Comparison of ENCODE assay signal across 20 cellular contexts in genomic region chr21:45225041-45225740, GRCh38.
DNase-seq lines count a peak whose midpoint lies in the region; ATAC-seq, FAIRE-seq and TF ChIP-seq lines count a peak whose summit lies in the region.
"Had no signal": no experiment of that assay in that cellular context is flagged by ENCODE, and none has a peak within 500 bp of the region (broad histone marks: within the 10 kb centered on the region; RNA-seq: fewer than 3 reads in every experiment).

No MANE protein-coding gene starts in this region.

- no peak overlapping the region for H3K4me3 ChIP-seq in IMR-90 (ENCODE audit: insufficient read depth, low read depth, low read length)
- no peak overlapping the region for H3K4me3 ChIP-seq in K562
- no peak overlapping the region for H3K4me3 ChIP-seq in ovary
- no peak overlapping the region for H3K4me3 ChIP-seq in right lobe of liver
- H3K4me3 ChIP-seq: BLaER1 treated with 17β-estradiol and CSF1 and Interleukin-3, amounts not matched to agents 10 nM and 100 nM; gastrocnemius medialis had no signal

- no peak for DNase-seq in activated naive CD4-positive, alpha-beta T cell treated with anti-CD3 and anti-CD28 coated beads, Interleukin-2, amount 10 ng/mL, durations not matched to agents 7 days and 5 days
- DNase-seq in activated naive CD4-positive, alpha-beta T cell (lab: John Stamatoyannopoulos, UW): no peak
- DNase-seq in IMR-90 (no peak), K562 (ENCODE audit: extremely low read depth in 1 of 4, low spot score in 3 of 4) (no peak), ovary (no peak), right lobe of liver (no peak)
- no peak for DNase-seq in naive thymus-derived CD8-positive, alpha-beta T cell
- DNase-seq: ACHN, dermis blood vessel endothelial cell, EL, gastrocnemius medialis, NCI-H1436 treated with DMSO at 0.1 percent for 48 hours, NCI-H446, posterior cingulate gyrus, Right ventricle myocardium superior, spleen, trophoblast cell had no signal

- peaks cover 32% of the 10 kb centered on the region for H3K9me1 ChIP-seq in IMR-90 (ENCODE audit: insufficient read depth, low read length)
- no peaks in the 10 kb centered on the region for H3K9me1 ChIP-seq in K562 (ENCODE audit: control insufficient read depth, insufficient read depth, low read length)

- H2AK9ac ChIP-seq in IMR-90 (replicated peaks; ENCODE audit: low read depth, low read length, poor library complexity): no peak overlapping the region

- peaks cover 8 to 11% of the 10 kb centered on the region in 2 experiments; a peak in 2 of 4 replicates for H3K79me1 ChIP-seq in IMR-90 (ENCODE audit: low read depth in 1 of 2, low read length in 2 of 2)

- no peak overlapping the region; the same call in 1 of the 2 replicates for H2BK20ac ChIP-seq in IMR-90 (ENCODE audit: low read depth, low read length)

- H2BK15ac ChIP-seq in IMR-90 (ENCODE audit: low read depth, low read length): no peak overlapping the region

- POLR2A ChIA-PET in IMR-90 (lab: Charles Lee; ENCODE audit: unreplicated experiment) (no interaction called here), K562 (lab: Yijun Ruan, JAX) (no interaction called here)
- POLR2A ChIA-PET in naive thymus-derived CD8-positive, alpha-beta T cell (lab: Charles Lee): no interaction called here

- H2BK5ac ChIP-seq in IMR-90 (ENCODE audit: low read depth, low read length, poor library complexity, severe bottlenecking): no peak overlapping the region

- H3K36me3 Mint-ChIP-seq in activated naive CD4-positive, alpha-beta T cell treated with anti-CD3 and anti-CD28 coated beads, Interleukin-2, amount 10 ng/mL, durations not matched to agents 7 days and 5 days: peaks cover 11% of the 10 kb centered on the region
- peaks cover 0 to 29% (median 11%) of the 10 kb centered on the region in 3 donors for H3K36me3 Mint-ChIP-seq in naive thymus-derived CD8-positive, alpha-beta T cell

- H3K4me1 Mint-ChIP-seq in activated naive CD4-positive, alpha-beta T cell treated with anti-CD3 and anti-CD28 coated beads, Interleukin-2, amount 10 ng/mL, durations not matched to agents 7 days and 5 days: peaks cover 44% of the 10 kb centered on the region
- H3K4me1 Mint-ChIP-seq in naive thymus-derived CD8-positive, alpha-beta T cell: peaks cover 11 to 47% (median 26%) of the 10 kb centered on the region in 4 donors

- H3K9ac ChIP-seq in IMR-90 (ENCODE audit: low read depth, low read length): no peak overlapping the region
- H3K9ac ChIP-seq in K562 (ENCODE audit: insufficient read depth in 1 of 2, low read depth in 2 of 2, low read length in 2 of 2): no peak overlapping the region
- H3K9ac ChIP-seq: BLaER1 treated with 17β-estradiol and CSF1 and Interleukin-3, amounts not matched to agents 10 nM and 100 nM had no signal

- H3K18ac ChIP-seq in IMR-90 (ENCODE audit: low read depth, low read length): no peak overlapping the region

- no peak overlapping the region for H4K8ac ChIP-seq in IMR-90 (ENCODE audit: low read depth in 2 of 2, low read length in 2 of 2)

- TF ChIP-seq POLR2A in IMR-90 (IDR thresholded peaks at IDR 0.05; ENCODE audit: low read depth, low read length) (no peak), K562 (conservative IDR thresholded peaks at IDR 0.05) (no peak), ovary (IDR thresholded peaks at IDR 0.05) (no peak), right lobe of liver (IDR thresholded peaks at IDR 0.05) (no peak)

- H3K56ac ChIP-seq in IMR-90 (ENCODE audit: extremely low read depth, insufficient read depth, low read length): no peak overlapping the region

- no peaks in the 10 kb centered on the region for H3K9me3 Mint-ChIP-seq in activated naive CD4-positive, alpha-beta T cell treated with anti-CD3 and anti-CD28 coated beads, Interleukin-2, amount 10 ng/mL, durations not matched to agents 7 days and 5 days
- no peaks in the 10 kb centered on the region for H3K9me3 Mint-ChIP-seq in naive thymus-derived CD8-positive, alpha-beta T cell

- H3K14ac ChIP-seq in IMR-90 (replicated peaks; ENCODE audit: low read depth, low read length): no peak overlapping the region

- intact Hi-C loops in IMR-90 (cut with micrococcal nuclease) (loop anchor here (5.0 kb wide), 1 partner anchor 83 kb away; no protein-coding TSS in a partner anchor), K562 (cut with micrococcal nuclease) (loop anchor here (5.0 kb wide), 1 partner anchor 73 kb away; no protein-coding TSS in a partner anchor), ovary (cut with DNase I) (loop anchor here in 1 of 4 donors (5.0 kb wide), 1 partner anchor 52 kb away; no protein-coding TSS in a partner anchor), right lobe of liver (cut with DNase I) (no loop called here)

- dilution Hi-C loops in IMR-90 (cut with HindIII; ENCODE audit: low sequenced_read_pairs, unreplicated experiment): no loop called here

- H3K4me3 Mint-ChIP-seq in activated naive CD4-positive, alpha-beta T cell treated with anti-CD3 and anti-CD28 coated beads, Interleukin-2, amount 10 ng/mL, durations not matched to agents 7 days and 5 days: no peak overlapping the region
- peak overlapping the region in 2 of 10 donors; percentile 36 to 57 for H3K4me3 Mint-ChIP-seq in naive thymus-derived CD8-positive, alpha-beta T cell

- H3K27me3 ChIP-seq in IMR-90 (ENCODE audit: control insufficient read depth, insufficient read depth, low read length) (no peaks in the 10 kb centered on the region), K562 (ENCODE audit: control insufficient read depth in 2 of 2, insufficient read depth in 2 of 2, low read length in 2 of 2) (peaks cover 42 to 55% of the 10 kb centered on the region in 2 experiments), ovary (no peaks in the 10 kb centered on the region), right lobe of liver (no peaks in the 10 kb centered on the region)
- H3K27me3 ChIP-seq: BLaER1 treated with 17β-estradiol and CSF1 and Interleukin-3, amounts not matched to agents 10 nM and 100 nM; spleen had no signal

- no peaks in the 10 kb centered on the region for H3K79me2 ChIP-seq in K562 (ENCODE audit: control insufficient read depth, insufficient read depth, low read length)

- H3K36me3 ChIP-seq in IMR-90 (ENCODE audit: control insufficient read depth, insufficient read depth, low read length) (peaks cover 43% of the 10 kb centered on the region), K562 (ENCODE audit: control insufficient read depth, insufficient read depth, low read length) (no peaks in the 10 kb centered on the region), ovary (no peaks in the 10 kb centered on the region), right lobe of liver (no peaks in the 10 kb centered on the region)

- TF ChIP-seq RAD21 in IMR-90 (IDR thresholded peaks at IDR 0.05; ENCODE audit: low read length) (no peak), K562 (CRISPR knock-in tag; conservative IDR thresholded peaks at IDR 0.05 in 1 of 2, IDR thresholded peaks at IDR 0.05 in 1 of 2) (no peak)

- H3K4ac ChIP-seq in IMR-90 (ENCODE audit: low read depth, low read length): 0 out of 2 replicates have a peak overlapping the region, but pooled peaks have one; percentile 56

- WGBS in IMR-90 (ENCODE audit: extremely low coverage in 2 of 2, insufficient read length in 1 of 2), 2 experiments: no CpG with 5 or more reads among the region's 11 CpGs
- 33% methylated on average over 11 of the region's 11 CpGs for WGBS in K562 (ENCODE audit: insufficient coverage, low coverage, missing lambda C conversion rate)
- 79 to 87% (median 84%) methylated on average over 11 of the region's 11 CpGs for WGBS in ovary, 3 donors
- 91% methylated on average over 11 of the region's 11 CpGs for WGBS in right lobe of liver (ENCODE audit: insufficient coverage, low coverage, low lambda C conversion rate, missing lambda C conversion rate)

- no peak for TF ChIP-seq EP300 in K562 (IDR thresholded peaks at IDR 0.05; ENCODE audit: low read length)
- no peak for TF ChIP-seq EP300 in ovary (IDR thresholded peaks at IDR 0.05)

- no peaks in the 10 kb centered on the region for H3K27me3 Mint-ChIP-seq in activated naive CD4-positive, alpha-beta T cell treated with anti-CD3 and anti-CD28 coated beads, Interleukin-2, amount 10 ng/mL, durations not matched to agents 7 days and 5 days
- H3K27me3 Mint-ChIP-seq in naive thymus-derived CD8-positive, alpha-beta T cell: no peaks in the 10 kb centered on the region

- in situ Hi-C loops in IMR-90 (cut with MboI; ENCODE audit: low sequenced_read_pairs): no loop called here
- in situ Hi-C loops in K562 (cut with MboI): no loop called here

- BruUV-seq in IMR-90 (replicated peaks; lab: Mats Ljungman, UMichigan) (no TSS peak), K562 (replicated peaks; lab: Mats Ljungman, UMichigan) (no TSS peak)

- H4K91ac ChIP-seq in IMR-90 (ENCODE audit: insufficient read depth, low read depth, low read length): peak overlapping the region; percentile 20; the same call in 1 of the 2 replicates

- H3K27ac Mint-ChIP-seq in activated naive CD4-positive, alpha-beta T cell treated with anti-CD3 and anti-CD28 coated beads, Interleukin-2, amount 10 ng/mL, durations not matched to agents 7 days and 5 days: peak overlapping the region; percentile 76
- H3K27ac Mint-ChIP-seq in naive thymus-derived CD8-positive, alpha-beta T cell: peak overlapping the region in 6 of 10 donors; percentile 14 to 88 (median 68)

- TF ChIP-seq CTCF in IMR-90 (conservative IDR thresholded peaks at IDR 0.05; ENCODE audit: low read depth, low read length): no peak
- TF ChIP-seq CTCF in K562 (IDR thresholded peaks at IDR 0.05 in 2 of 3, conservative IDR thresholded peaks at IDR 0.05 in 1 of 3; ENCODE audit: insufficient read depth in 2 of 3, low read depth in 1 of 3, low read length in 3 of 3): no peak
- no peak for TF ChIP-seq CTCF in ovary (IDR thresholded peaks at IDR 0.05)
- TF ChIP-seq CTCF in right lobe of liver (IDR thresholded peaks at IDR 0.05): no peak

- no peak overlapping the region for H3K4me2 ChIP-seq in IMR-90 (ENCODE audit: low read depth, low read length)
- no peak overlapping the region for H3K4me2 ChIP-seq in K562 (ENCODE audit: insufficient read depth, low read length)
- H3K4me2 ChIP-seq: BLaER1 treated with 17β-estradiol and CSF1 and Interleukin-3, amounts not matched to agents 10 nM and 100 nM had no signal

- H2AFZ ChIP-seq in IMR-90 (replicated peaks; ENCODE audit: low read length, poor library complexity) (no peak overlapping the region), K562 (ENCODE audit: low read depth, low read length) (no peak overlapping the region)

- H4K5ac ChIP-seq in IMR-90 (ENCODE audit: low read depth, low read length): no peak overlapping the region

- CTCF ChIA-PET in activated naive CD4-positive, alpha-beta T cell treated with anti-CD3 and anti-CD28 coated beads, Interleukin-2, amount 10 ng/mL, durations not matched to agents 7 days and 5 days (lab: Charles Lee): interaction anchor here (0.8 kb wide), 1 partner anchor 11 kb away, joined by 3 read pairs; no protein-coding TSS in a partner anchor
- CTCF ChIA-PET in IMR-90 (lab: Yijun Ruan, JAX): interaction anchor here (1.0 kb wide), 1 partner anchor 87 kb away, joined by 3 read pairs; no protein-coding TSS in a partner anchor
- CTCF ChIA-PET in K562 (lab: Yijun Ruan, JAX; ENCODE audit: low intra/inter-chr PET ratio): no interaction called here

- H2AK5ac ChIP-seq in IMR-90 (ENCODE audit: low read depth, low read length): 0 out of 2 replicates have a peak overlapping the region, but pooled peaks have one; percentile 10

- H2BK120ac ChIP-seq in IMR-90 (ENCODE audit: low read depth, low read length): no peak overlapping the region

- H3K4me1 ChIP-seq in IMR-90 (ENCODE audit: control insufficient read depth, insufficient read depth, low read length): peaks cover 26% of the 10 kb centered on the region
- peaks cover 0 to 10% of the 10 kb centered on the region in 2 experiments; a peak in 1 of 5 replicates for H3K4me1 ChIP-seq in K562 (replicated peaks in 1 of 2; ENCODE audit: control insufficient read depth in 2 of 2, insufficient read depth in 2 of 2, low read length in 2 of 2)
- no peaks in the 10 kb centered on the region for H3K4me1 ChIP-seq in ovary (ENCODE audit: insufficient read depth)
- H3K4me1 ChIP-seq in right lobe of liver: no peaks in the 10 kb centered on the region
- H3K4me1 ChIP-seq: gastrocnemius medialis had no signal

- H3K9me3 ChIP-seq in IMR-90 (ENCODE audit: control insufficient read depth, insufficient read depth, low read length) (no peaks in the 10 kb centered on the region), K562 (replicated peaks; ENCODE audit: control insufficient read depth, insufficient read depth, low read depth, low read length) (no peaks in the 10 kb centered on the region), ovary (no peaks in the 10 kb centered on the region), right lobe of liver (no peaks in the 10 kb centered on the region)
- H3K9me3 ChIP-seq: BLaER1 treated with 17β-estradiol and CSF1 and Interleukin-3, amounts not matched to agents 10 nM and 100 nM; gastrocnemius medialis; spleen had no signal

- ATAC-seq in IMR-90 (ENCODE audit: low read depth) (no peak), K562 (peak; percentile 34; the same call in 1 of the 3 replicates), GM19324 (IDR thresholded peaks at IDR 0.05; ENCODE audit: low FRiP score, unreplicated experiment) (no peak), right lobe of liver (no peak)
- no peak for ATAC-seq in naive thymus-derived CD8-positive, alpha-beta T cell
- ATAC-seq: gastrocnemius medialis had no signal

- 0 out of 2 replicates have a peak overlapping the region, but pooled peaks have one; percentile 52 for H3K23ac ChIP-seq in IMR-90 (ENCODE audit: low read depth, low read length)

- FAIRE-seq in K562 (lab: Jason Lieb, UNC): peak; percentile 60
- FAIRE-seq: GM12891 had no signal

- no peak overlapping the region for H3K27ac ChIP-seq in IMR-90 (ENCODE audit: insufficient read depth, low read length)
- H3K27ac ChIP-seq in K562 (ENCODE audit: extremely low read depth, low read depth, low read length): no peak overlapping the region
- H3K27ac ChIP-seq in ovary: no peak overlapping the region
- no peak overlapping the region for H3K27ac ChIP-seq in right lobe of liver
- H3K27ac ChIP-seq: BLaER1 treated with 17β-estradiol and CSF1 and Interleukin-3, amounts not matched to agents 10 nM and 100 nM; gastrocnemius medialis had no signal

- H4K20me1 ChIP-seq in IMR-90 (ENCODE audit: insufficient read depth, low read length) (peaks cover 49% of the 10 kb centered on the region), K562 (replicated peaks; ENCODE audit: control insufficient read depth, insufficient read depth, low read length) (peaks cover 11% of the 10 kb centered on the region)

Comparison
In these comparisons a context has a peak if more than half of its experiments do, and no peak if none do; other contexts are left out.
1. intact Hi-C loops: an anchor here in IMR-90 (5.0 kb wide) and K562 (5.0 kb wide); none called in right lobe of liver.